ENCODE assay signal across 27 cellular contexts in genomic region chr5:126909856-126910255, GRCh38.
"Had no signal": no experiment of that assay in that cellular context is flagged by ENCODE, and none has a peak within 500 bp of the region (broad histone marks: within the 10 kb centered on the region; RNA-seq: fewer than 3 reads in every experiment).

No MANE protein-coding gene starts in this region.

- H3K27me3 Mint-ChIP-seq: activated CD4-positive, alpha-beta memory T cell treated with anti-CD3 and anti-CD28 coated beads, Interleukin-2, amount 10 ng/mL, durations not matched to agents 7 days and 5 days; activated CD8-positive, alpha-beta memory T cell treated with anti-CD3 and anti-CD28 coated beads, Interleukin-2, amount 10 ng/mL, durations not matched to agents 7 days and 5 days; activated naive CD8-positive, alpha-beta T cell treated with anti-CD3 and anti-CD28 coated beads for 36 hours had no signal

- H3K27ac Mint-ChIP-seq: activated CD4-positive, alpha-beta memory T cell treated with anti-CD3 and anti-CD28 coated beads, Interleukin-2, amount 10 ng/mL, durations not matched to agents 7 days and 5 days; activated CD8-positive, alpha-beta memory T cell treated with anti-CD3 and anti-CD28 coated beads, Interleukin-2, amount 10 ng/mL, durations not matched to agents 7 days and 5 days; activated naive CD8-positive, alpha-beta T cell treated with anti-CD3 and anti-CD28 coated beads for 36 hours; T-helper 1 cell treated with Interleukin-12 subunit alpha and Interleukin-12 subunit beta and Interleukin-4 antibody, amounts not matched to agents 30 μg/mL and 1 μg/mL, for 36 hours; T-helper 2 cell treated with Interferon-gamma antibody and Interleukin-4, amounts not matched to agents 5 μg/mL and 100 μg/mL, for 36 hours had no signal

- ATAC-seq: activated CD8-positive, alpha-beta memory T cell treated with anti-CD3 and anti-CD28 coated beads, Interleukin-2, amount 10 ng/mL, durations not matched to agents 7 days and 5 days; Panc1 had no signal

- H3K9ac ChIP-seq: KMS-11 had no signal

- DNase-seq: activated CD4-positive, alpha-beta memory T cell treated with anti-CD3 and anti-CD28 coated beads, Interleukin-2, amount 10 ng/mL, durations not matched to agents 7 days and 5 days; activated CD4-positive, alpha-beta T cell treated with anti-CD3 and anti-CD28 coated beads, Interleukin-2, amount 50 U/mL, for 1 hour; activated CD8-positive, alpha-beta memory T cell treated with anti-CD3 and anti-CD28 coated beads for 24 hours; activated CD8-positive, alpha-beta memory T cell treated with anti-CD3 and anti-CD28 coated beads, Interleukin-2, amount 10 ng/mL, durations not matched to agents 7 days and 5 days; activated CD8-positive, alpha-beta memory T cell treated with anti-CD3 and anti-CD28 coated beads, Interleukin-2, amount 50 U/mL, for 48 hours; activated effector memory CD4-positive, alpha-beta T cell treated with anti-CD3 and anti-CD28 coated beads, Interleukin-2, amount 50 U/mL, for 16 hours; activated naive CD4-positive, alpha-beta T cell treated with Interleukin-2 at 50 U/mL for 16 hours; activated naive CD8-positive, alpha-beta T cell treated with anti-CD3 and anti-CD28 coated beads for 36 hours; activated T-cell treated with anti-CD3 and anti-CD28 coated beads, Interleukin-2, amount 50 U/mL, for 48 hours; amniotic stem cell; aorta; brain microvascular endothelial cell; MM.1S; MV-4-11; NCI-H1092; NCI-H1436 treated with DMSO at 0.1 percent for 48 hours; NCI-H1694 treated with DMSO at 0.1 percent for 48 hours; NCI-H2029; NCI-H345; NCI-H524 treated with DMSO at 0.1 percent for 48 hours; SHP77; SJCRH30 had no signal

- H3K27me3 ChIP-seq: brain microvascular endothelial cell, SJCRH30 had no signal

- H3K4me1 ChIP-seq: SJCRH30 had no signal

- H3K4me3 Mint-ChIP-seq: activated CD4-positive, alpha-beta memory T cell treated with anti-CD3 and anti-CD28 coated beads, Interleukin-2, amount 10 ng/mL, durations not matched to agents 7 days and 5 days; activated CD8-positive, alpha-beta memory T cell treated with anti-CD3 and anti-CD28 coated beads, Interleukin-2, amount 10 ng/mL, durations not matched to agents 7 days and 5 days; activated naive CD8-positive, alpha-beta T cell treated with anti-CD3 and anti-CD28 coated beads for 36 hours; T-helper 1 cell treated with Interleukin-12 subunit alpha and Interleukin-12 subunit beta and Interleukin-4 antibody, amounts not matched to agents 30 μg/mL and 1 μg/mL, for 36 hours; T-helper 2 cell treated with Interferon-gamma antibody and Interleukin-4, amounts not matched to agents 5 μg/mL and 100 μg/mL, for 36 hours had no signal

- H3K36me3 ChIP-seq: brain microvascular endothelial cell had no signal

- H3K4me1 Mint-ChIP-seq: activated CD4-positive, alpha-beta memory T cell treated with anti-CD3 and anti-CD28 coated beads, Interleukin-2, amount 10 ng/mL, durations not matched to agents 7 days and 5 days had no signal

- H3K27ac ChIP-seq: brain microvascular endothelial cell, KMS-11, SJCRH30, SK-N-MC had no signal

- H3K4me3 ChIP-seq: SJCRH30, SK-N-MC had no signal
